In the genomic region with DNA sequence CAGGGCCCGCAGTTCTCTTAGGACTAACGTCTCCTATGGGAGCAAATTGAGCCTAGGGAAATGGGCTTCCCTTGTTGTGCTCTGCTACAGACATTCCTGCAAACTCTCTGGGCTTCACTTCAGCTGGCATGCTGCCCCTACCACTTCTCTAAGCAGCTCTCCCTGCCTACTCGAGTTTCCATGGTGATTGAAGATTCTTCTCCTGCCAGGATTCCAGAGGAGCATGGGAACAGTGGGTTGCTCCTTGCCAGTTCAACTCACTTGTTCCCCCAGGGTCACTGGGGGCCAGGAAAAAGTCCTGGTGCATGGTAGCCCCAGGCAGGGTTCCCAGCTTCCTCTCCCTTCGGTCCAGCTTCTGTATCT, we compare ENCODE assay signal across 21 cellular contexts. TPM values are rescaled to one million over a fixed set of nuclear protein-coding genes. Genes with fewer than 3 reads are reported as not detected.
DNase-seq lines count a peak whose midpoint lies in the region; ATAC-seq, FAIRE-seq and TF ChIP-seq lines count a peak whose summit lies in the region.
"Had no signal": no experiment of that assay in that cellular context is flagged by ENCODE, and none has a peak within 500 bp of the region (broad histone marks: within the 10 kb centered on the region; RNA-seq: fewer than 3 reads in every experiment).

No MANE protein-coding gene starts in this region.

- H2AFZ ChIP-seq in IMR-90 (replicated peaks; ENCODE audit: low read length, poor library complexity): peak overlapping the region; percentile 67

- dilution Hi-C loops in IMR-90 (cut with HindIII; ENCODE audit: low sequenced_read_pairs, unreplicated experiment): no loop called here

- no peak overlapping the region for H3K23ac ChIP-seq in IMR-90 (ENCODE audit: low read depth, low read length)

- in situ Hi-C loops in IMR-90 (cut with MboI; ENCODE audit: low sequenced_read_pairs): no loop called here

- H3K18ac ChIP-seq in IMR-90 (ENCODE audit: low read depth, low read length): no peak overlapping the region

- TF ChIP-seq POLR2A in IMR-90 (IDR thresholded peaks at IDR 0.05; ENCODE audit: low read depth, low read length) (no peak), ovary (IDR thresholded peaks at IDR 0.05) (no peak)

- no peak overlapping the region for H3K14ac ChIP-seq in IMR-90 (replicated peaks; ENCODE audit: low read depth, low read length)

- peaks cover 5% of the 10 kb centered on the region for H3K9me3 Mint-ChIP-seq in Calu3 (ENCODE audit: low read depth, unreplicated experiment)

- TF ChIP-seq CTCF in IMR-90 (conservative IDR thresholded peaks at IDR 0.05; ENCODE audit: low read depth, low read length): no peak
- no peak for TF ChIP-seq CTCF in ovary (IDR thresholded peaks at IDR 0.05)
- no peak for TF ChIP-seq CTCF in Calu3 (IDR thresholded peaks at IDR 0.05; ENCODE audit: unreplicated experiment)
- TF ChIP-seq CTCF in pancreas (IDR thresholded peaks at IDR 0.05): no peak

- no peaks in the 10 kb centered on the region for H3K27me3 Mint-ChIP-seq in Calu3 (ENCODE audit: unreplicated experiment)

- H2AK9ac ChIP-seq in IMR-90 (replicated peaks; ENCODE audit: low read depth, low read length, poor library complexity): peak overlapping the region; percentile 55

- no peak overlapping the region for H3K9ac ChIP-seq in IMR-90 (ENCODE audit: low read depth, low read length)
- H3K9ac ChIP-seq: KMS-11 had no signal

- DNase-seq in AG08396 (ENCODE audit: low spot score) (peak; percentile 19), IMR-90 (peak; percentile 8), dedifferentiated amniotic fluid mesenchymal stem cell (ENCODE audit: extremely low spot score) (peak; percentile 43), mucosa of gallbladder (ENCODE audit: low spot score) (peak; percentile 12), ovary (no peak), Calu3 (no peak), pancreas (no peak)
- DNase-seq: activated CD4-positive, alpha-beta T cell treated with anti-CD3 and anti-CD28 coated beads for 4 hours; activated naive CD4-positive, alpha-beta T cell treated with Interleukin-2 at 50 U/mL for 16 hours; Caco-2; endodermal cell; NCI-H2227 treated with DMSO at 0.1 percent for 48 hours; SIG-M5; T-helper 9 cell; uterus had no signal

- H2BK20ac ChIP-seq in IMR-90 (ENCODE audit: low read depth, low read length): 0 out of 2 replicates have a peak overlapping the region, but pooled peaks have one; percentile 35

- H2BK5ac ChIP-seq in IMR-90 (ENCODE audit: low read depth, low read length, poor library complexity, severe bottlenecking): no peak overlapping the region

- POLR2A ChIA-PET in IMR-90 (lab: Charles Lee; ENCODE audit: unreplicated experiment): no interaction called here

- no peaks in the 10 kb centered on the region for H3K4me1 Mint-ChIP-seq in Calu3 (ENCODE audit: low read depth, unreplicated experiment)
- H3K4me1 Mint-ChIP-seq: endodermal cell; stimulated activated memory B cell treated with anti-CD40 and anti-IgM and Interleukin-4, amounts not matched to agents 10 μg/mL and 1 μg/mL and 100 μg/mL, for 72 hours had no signal

- no peaks in the 10 kb centered on the region for H3K36me3 Mint-ChIP-seq in Calu3 (ENCODE audit: insufficient read depth, unreplicated experiment)
- H3K36me3 Mint-ChIP-seq: stimulated activated memory B cell treated with anti-CD40 and anti-IgM and Interleukin-4, amounts not matched to agents 10 μg/mL and 1 μg/mL and 100 μg/mL, for 72 hours had no signal

- intact Hi-C loops in IMR-90 (cut with micrococcal nuclease): no loop called here
- intact Hi-C loops in ovary (cut with DNase I): loop anchor here in 1 of 4 donors (10.0 kb wide), 1 partner anchor 300 kb away; no protein-coding TSS in a partner anchor
- intact Hi-C loops in Calu3 (cut with micrococcal nuclease; ENCODE audit: unreplicated experiment): no loop called here
- intact Hi-C loops in pancreas (cut with DNase I): no loop called here

- H3K4ac ChIP-seq in IMR-90 (ENCODE audit: low read depth, low read length): no peak overlapping the region

- no peak overlapping the region for H3K4me2 ChIP-seq in IMR-90 (ENCODE audit: low read depth, low read length)
- H3K4me2 ChIP-seq: KMS-11 had no signal

- H3K79me1 ChIP-seq in IMR-90 (ENCODE audit: low read depth in 1 of 2, low read length in 2 of 2): no peaks in the 10 kb centered on the region

- no peak overlapping the region for H4K91ac ChIP-seq in IMR-90 (ENCODE audit: insufficient read depth, low read depth, low read length)

- H3K36me3 ChIP-seq in IMR-90 (ENCODE audit: control insufficient read depth, insufficient read depth, low read length) (no peaks in the 10 kb centered on the region), ovary (no peaks in the 10 kb centered on the region), pancreas (no peaks in the 10 kb centered on the region)
- H3K36me3 ChIP-seq: gastroesophageal sphincter, uterus had no signal

- H4K8ac ChIP-seq in IMR-90 (ENCODE audit: low read depth in 2 of 2, low read length in 2 of 2): no peak overlapping the region

- no peaks in the 10 kb centered on the region for H3K9me3 ChIP-seq in IMR-90 (ENCODE audit: control insufficient read depth, insufficient read depth, low read length)
- H3K9me3 ChIP-seq in ovary: no peaks in the 10 kb centered on the region
- no peaks in the 10 kb centered on the region for H3K9me3 ChIP-seq in pancreas
- H3K9me3 ChIP-seq: Caco-2, gastroesophageal sphincter, uterus had no signal

- H3K4me3 Mint-ChIP-seq in Calu3 (ENCODE audit: low read depth, unreplicated experiment): no peak overlapping the region
- H3K4me3 Mint-ChIP-seq: endodermal cell; stimulated activated memory B cell treated with anti-CD40 and anti-IgM and Interleukin-4, amounts not matched to agents 10 μg/mL and 1 μg/mL and 100 μg/mL, for 72 hours had no signal

- TF ChIP-seq RAD21 in IMR-90 (IDR thresholded peaks at IDR 0.05; ENCODE audit: low read length): no peak

- H3K27me3 ChIP-seq in IMR-90 (ENCODE audit: control insufficient read depth, insufficient read depth, low read length) (no peaks in the 10 kb centered on the region; the same call in 1 of the 2 replicates), ovary (no peaks in the 10 kb centered on the region), pancreas (no peaks in the 10 kb centered on the region)
- H3K27me3 ChIP-seq: gastroesophageal sphincter, uterus had no signal

- 82% methylated on average over 2 of the region's 4 CpGs; no CpG with 5 or more reads in 1 of the 2 experiments for WGBS in IMR-90 (ENCODE audit: extremely low coverage in 2 of 2, insufficient read length in 1 of 2), 2 experiments
- 35 to 48% (median 45%) methylated on average over 4 of the region's 4 CpGs for WGBS in ovary, 3 donors
- 48 to 63% methylated on average over 4 of the region's 4 CpGs for WGBS in pancreas, 2 donors

- H2AK5ac ChIP-seq in IMR-90 (ENCODE audit: low read depth, low read length): no peak overlapping the region

- H2BK15ac ChIP-seq in IMR-90 (ENCODE audit: low read depth, low read length): no peak overlapping the region

- H3K4me3 ChIP-seq in IMR-90 (ENCODE audit: insufficient read depth, low read depth, low read length) (no peak overlapping the region), ovary (no peak overlapping the region), pancreas (no peak overlapping the region)
- H3K4me3 ChIP-seq: gastroesophageal sphincter, uterus had no signal

- no peak; the same call in 1 of the 2 replicates for ATAC-seq in IMR-90 (ENCODE audit: low read depth)
- ATAC-seq in esophagus mucosa: no peak
- no peak for ATAC-seq in pancreas
- ATAC-seq: stimulated activated memory B cell treated with anti-CD40 and anti-IgM and Interleukin-4, amounts not matched to agents 10 μg/mL and 1 μg/mL and 100 μg/mL, for 72 hours had no signal

- no peak for TF ChIP-seq EP300 in ovary (IDR thresholded peaks at IDR 0.05)

- H3K4me1 ChIP-seq in IMR-90 (ENCODE audit: control insufficient read depth, insufficient read depth, low read length): peaks cover 3% of the 10 kb centered on the region; the same call in 1 of the 2 replicates
- no peaks in the 10 kb centered on the region for H3K4me1 ChIP-seq in ovary (ENCODE audit: insufficient read depth)
- H3K4me1 ChIP-seq in pancreas: no peaks in the 10 kb centered on the region
- H3K4me1 ChIP-seq: Caco-2, uterus had no signal

- H3K27ac Mint-ChIP-seq in Calu3 (ENCODE audit: unreplicated experiment): no peak overlapping the region
- H3K27ac Mint-ChIP-seq: endodermal cell; stimulated activated memory B cell treated with anti-CD40 and anti-IgM and Interleukin-4, amounts not matched to agents 10 μg/mL and 1 μg/mL and 100 μg/mL, for 72 hours had no signal

- 0 out of 2 replicates have a peak overlapping the region, but pooled peaks have one; percentile 8 for H2BK120ac ChIP-seq in IMR-90 (ENCODE audit: low read depth, low read length)

- H3K56ac ChIP-seq in IMR-90 (ENCODE audit: extremely low read depth, insufficient read depth, low read length): no peak overlapping the region

- H3K9me1 ChIP-seq in IMR-90 (ENCODE audit: insufficient read depth, low read length): no peaks in the 10 kb centered on the region

- H3K27ac ChIP-seq in IMR-90 (ENCODE audit: insufficient read depth, low read length) (no peak overlapping the region), ovary (no peak overlapping the region), pancreas (no peak overlapping the region)
- H3K27ac ChIP-seq: gastroesophageal sphincter, HL-60, KMS-11, uterus had no signal

- H4K5ac ChIP-seq in IMR-90 (ENCODE audit: low read depth, low read length): no peak overlapping the region

- CTCF ChIA-PET in IMR-90 (lab: Yijun Ruan, JAX): no interaction called here
- CTCF ChIA-PET in Calu3 (lab: Charles Lee): interaction anchor here (0.7 kb wide), 1 partner anchor 1538 kb away, joined by 3 read pairs; no protein-coding TSS in a partner anchor

- no peak for FAIRE-seq in pancreas (lab: Jason Lieb, UNC)
- FAIRE-seq: islet of Langerhans had no signal

- no peaks in the 10 kb centered on the region for H4K20me1 ChIP-seq in IMR-90 (ENCODE audit: insufficient read depth, low read length)

- no TSS peak for BruUV-seq in IMR-90 (replicated peaks; lab: Mats Ljungman, UMichigan)
- BruUV-seq in Calu3 (replicated peaks; lab: Mats Ljungman, UMichigan): no TSS peak

TF ChIP-seq in IMR-90, 13 proteins besides CTCF, POLR2A, EP300 and RAD21 (continues in another document):
- no peak for TF ChIP-seq CHD1 (IDR thresholded peaks at IDR 0.05; ENCODE audit: low read depth, low read length)

RNA-seq across cellular contexts. Expression of a gene that starts 21.1 kb away (rescaled TPM):
- total RNA-seq in IMR-90 (2012; rRNA removed) (0.54 and 0.83 TPM in 2 replicates), mucosa of gallbladder (9.4 TPM), ovary (1 to 10 TPM; 1.6 to 4.9 (median 2.3) TPM), Calu3 (2022) (6.3 and 7.6 TPM in 2 replicates), esophagus mucosa (0.48 TPM), pancreas (1 to 10 TPM; 1.3 to 2.7 (median 2.2) TPM)
- polyA plus RNA-seq in IMR-90 (2012; rRNA removed) (0.19 and 0.53 TPM in 2 replicates), ovary (1 to 10 TPM in 1 of 2 donors, under 1 TPM in 1; 0.73 to 1.5 TPM), pancreas (1 to 10 TPM in 1 of 2 donors, under 1 TPM in 1; 0.68 to 3.0 TPM)
- polyA plus RNA-seq in IMR-90 (2012; cell fraction: cytosol; rRNA removed): 0.07 and 0.09 TPM in 2 replicates
- polyA plus RNA-seq in IMR-90 (2012; cell fraction: nucleus; rRNA removed; ENCODE audit: low replicate concordance): 0.29 and 1.2 TPM in 2 replicates

Comparison
In these comparisons a context has a peak if more than half of its experiments do, and no peak if none do; other contexts are left out.
1. DNase-seq: peak in AG08396 (single experiment), IMR-90 (single experiment), dedifferentiated amniotic fluid mesenchymal stem cell (single experiment) and mucosa of gallbladder (single experiment); none in ovary (0 of 5), Calu3 (single experiment) and pancreas (0 of 6).